Comparison of ENCODE assay signal across 10 cellular contexts in the genomic region with DNA sequence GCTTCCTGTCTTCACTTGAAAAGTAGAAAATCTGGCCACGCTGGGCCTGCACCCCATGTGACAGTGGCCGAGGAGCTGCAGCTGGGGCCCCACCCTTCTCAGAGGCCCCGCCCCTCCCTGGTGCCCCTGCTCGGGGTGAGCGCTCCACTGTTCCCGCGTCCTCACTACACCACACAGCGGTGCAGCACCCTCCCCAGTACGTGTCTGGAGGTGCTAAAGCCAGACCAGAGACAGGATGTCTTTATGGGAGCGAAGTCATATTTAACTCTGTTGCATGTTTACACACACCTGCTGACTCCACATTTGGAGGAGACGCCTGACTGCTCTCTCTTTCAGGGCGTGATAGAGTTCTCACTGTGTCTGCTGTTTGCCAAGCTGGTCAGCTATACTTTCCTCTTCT. TPM values are rescaled to one million over a fixed set of nuclear protein-coding genes. Genes with fewer than 3 reads are reported as not detected.
A peak's percentile ranks its signal among the peaks of the same experiment; 100 is the strongest.
DNase-seq lines count a peak whose midpoint lies in the region; ATAC-seq lines count a peak whose summit lies in the region.
"Had no signal": no experiment of that assay in that cellular context is flagged by ENCODE, and none has a peak within 500 bp of the region (broad histone marks: within the 10 kb centered on the region; RNA-seq: fewer than 3 reads in every experiment).

No MANE protein-coding gene starts in this region.

- H3K9ac ChIP-seq in BLaER1: 0 out of 2 replicates have a peak overlapping the region, but pooled peaks have one; percentile 6

- H3K27me3 ChIP-seq in BLaER1 (no peaks in the 10 kb centered on the region), SJCRH30 (no peaks in the 10 kb centered on the region)
- H3K27me3 ChIP-seq: heart left ventricle, ovary had no signal

- H3K9me3 ChIP-seq in BLaER1 (no peaks in the 10 kb centered on the region), SJCRH30 (replicated peaks) (no peaks in the 10 kb centered on the region)
- H3K9me3 ChIP-seq: heart left ventricle, ovary had no signal

- ATAC-seq in GM18907 (IDR thresholded peaks at IDR 0.05; ENCODE audit: unreplicated experiment): peak; percentile 55
- ATAC-seq: heart left ventricle had no signal

- peak overlapping the region; percentile 63 for H3K4me2 ChIP-seq in BLaER1

- peaks cover 20% of the 10 kb centered on the region for H4K20me1 ChIP-seq in BLaER1

- H3K36me3 ChIP-seq in BLaER1 (peaks cover 57% of the 10 kb centered on the region), SJCRH30 (no peaks in the 10 kb centered on the region)

- peak; percentile 5 for DNase-seq in NCI-H1105 treated with DMSO at 0.1 percent for 48 hours (lab: John Stamatoyannopoulos, UW)
- DNase-seq in germinal center (ENCODE audit: low spot score): peak; percentile 68
- no peak for DNase-seq in SHP77 treated with DMSO at 0.1 percent for 48 hours (lab: John Stamatoyannopoulos, UW)
- no peak for DNase-seq in globus pallidus (ENCODE audit: low spot score)
- DNase-seq in stimulated activated naive CD4-positive, alpha-beta T cell treated with Interleukin-2 at 50 U/mL for 16 hours (lab: John Stamatoyannopoulos, UW): no peak
- no peak for DNase-seq in SJCRH30

- H3K4me1 ChIP-seq in BLaER1: peaks cover 70% of the 10 kb centered on the region
- H3K4me1 ChIP-seq in SJCRH30: no peaks in the 10 kb centered on the region
- H3K4me1 ChIP-seq: heart left ventricle had no signal

- H3K27ac ChIP-seq in BLaER1 (no peak overlapping the region), SJCRH30 (no peak overlapping the region)
- H3K27ac ChIP-seq: heart left ventricle, ovary had no signal

- H3K4me3 ChIP-seq in BLaER1: no peak overlapping the region
- no peak overlapping the region for H3K4me3 ChIP-seq in SJCRH30
- H3K4me3 ChIP-seq: heart left ventricle, ovary had no signal

RNA-seq across cellular contexts. Expression of a gene that starts 48.1 kb away (rescaled TPM):
- total RNA-seq in SJCRH30 (2014; rRNA removed; shearing (Covaris generic)): not detected in 2 replicates

Comparison
In these comparisons a context has a peak if more than half of its experiments do, and no peak if none do; other contexts are left out.
1. DNase-seq: peak in NCI-H1105 treated with DMSO at 0.1 percent for 48 hours (single experiment) and germinal center (single experiment); none in SHP77 treated with DMSO at 0.1 percent for 48 hours (single experiment), globus pallidus (single experiment), stimulated activated naive CD4-positive, alpha-beta T cell treated with Interleukin-2 at 50 U/mL for 16 hours (single experiment) and SJCRH30 (0 of 2).